Comparison of ENCODE assay signal across 8 cellular contexts in genomic region chr14:34227834-34228662, GRCh38.
A peak's percentile ranks its signal among the peaks of the same experiment; 100 is the strongest.
DNase-seq lines count a peak whose midpoint lies in the region; ATAC-seq, FAIRE-seq and TF ChIP-seq lines count a peak whose summit lies in the region.

No MANE protein-coding gene starts in this region.

- no peak overlapping the region for H3K27ac Mint-ChIP-seq in activated T-helper 1 cell treated with anti-CD3 and anti-CD28 coated beads, Interleukin-12 subunit alpha, Interleukin-12 subunit beta, Interleukin-2, Interleukin-4 antibody, amounts not matched to agents 30 ng/mL and 10 ng/mL and 1 ng/mL, durations not matched to agents 14 hours and 24 hours and 36 hours
- no peak overlapping the region for H3K27ac Mint-ChIP-seq in osteocyte (ENCODE audit: unreplicated experiment)
- no peak overlapping the region for H3K27ac Mint-ChIP-seq in type B pancreatic cell

- DNase-seq in DMS153 (lab: John Stamatoyannopoulos, UW), result peak; percentile 61
- DNase-seq in HTR-8/SVneo (ENCODE audit: insufficient read length, low spot score), result peak; percentile 73
- peak in 2 of 3 donors; percentile 67 to 76 for DNase-seq in Peyer's patch
- peak; percentile 45 for DNase-seq in activated T-helper 1 cell treated with anti-CD3 and anti-CD28 coated beads, Interleukin-12 subunit alpha, Interleukin-12 subunit beta, Interleukin-2, Interleukin-4 antibody, amounts not matched to agents 30 ng/mL and 10 ng/mL and 1 ng/mL, durations not matched to agents 14 hours and 24 hours and 36 hours (ENCODE audit: low spot score)
- peak in 1 of 2 donors; percentile 42 for DNase-seq in foreskin keratinocyte
- DNase-seq in osteocyte (ENCODE audit: extremely low spot score, unreplicated experiment), result no peak
- DNase-seq in type B pancreatic cell (ENCODE audit: extremely low spot score, unreplicated experiment), result peak; percentile 73

- H3K36me3 Mint-ChIP-seq in activated T-helper 1 cell treated with anti-CD3 and anti-CD28 coated beads, Interleukin-12 subunit alpha, Interleukin-12 subunit beta, Interleukin-2, Interleukin-4 antibody, amounts not matched to agents 30 ng/mL and 10 ng/mL and 1 ng/mL, durations not matched to agents 14 hours and 24 hours and 36 hours (ENCODE audit: low read depth), result no peaks in the 10 kb centered on the region
- H3K36me3 Mint-ChIP-seq in osteocyte (ENCODE audit: unreplicated experiment) (no peaks in the 10 kb centered on the region), type B pancreatic cell (no peaks in the 10 kb centered on the region)

- peak overlapping the region; percentile 40 for H3K4me3 Mint-ChIP-seq in activated T-helper 1 cell treated with anti-CD3 and anti-CD28 coated beads, Interleukin-12 subunit alpha, Interleukin-12 subunit beta, Interleukin-2, Interleukin-4 antibody, amounts not matched to agents 30 ng/mL and 10 ng/mL and 1 ng/mL, durations not matched to agents 14 hours and 24 hours and 36 hours
- H3K4me3 Mint-ChIP-seq in osteocyte (ENCODE audit: unreplicated experiment) (peak overlapping the region; percentile 30), type B pancreatic cell (peak overlapping the region; percentile 70)

- H3K27me3 ChIP-seq in Peyer's patch, result no peaks in the 10 kb centered on the region
- no peaks in the 10 kb centered on the region for H3K27me3 ChIP-seq in foreskin keratinocyte

- intact Hi-C loops in activated T-helper 1 cell treated with anti-CD3 and anti-CD28 coated beads, Interleukin-12 subunit alpha, Interleukin-12 subunit beta, Interleukin-2, Interleukin-4 antibody, amounts not matched to agents 30 ng/mL and 10 ng/mL and 1 ng/mL, durations not matched to agents 14 hours and 24 hours and 36 hours (cut with micrococcal nuclease), result loop anchor here (1.0 to 5.0 kb wide), 8 partner anchors 25 to 1652 kb away; no protein-coding TSS in a partner anchor

- ATAC-seq in GM21381 (IDR thresholded peaks at IDR 0.05; ENCODE audit: unreplicated experiment), result peak; percentile 72
- peak; percentile 92 for ATAC-seq in foreskin keratinocyte

- TF ChIP-seq POLR2A in Peyer's patch (IDR thresholded peaks at IDR 0.05), result no peak

- peaks cover 16% of the 10 kb centered on the region for H3K27me3 Mint-ChIP-seq in activated T-helper 1 cell treated with anti-CD3 and anti-CD28 coated beads, Interleukin-12 subunit alpha, Interleukin-12 subunit beta, Interleukin-2, Interleukin-4 antibody, amounts not matched to agents 30 ng/mL and 10 ng/mL and 1 ng/mL, durations not matched to agents 14 hours and 24 hours and 36 hours (ENCODE audit: insufficient read depth)
- H3K27me3 Mint-ChIP-seq in osteocyte (ENCODE audit: unreplicated experiment) (peaks cover 4% of the 10 kb centered on the region), type B pancreatic cell (peaks cover 23% of the 10 kb centered on the region)

- no peaks in the 10 kb centered on the region for H3K9me3 Mint-ChIP-seq in activated T-helper 1 cell treated with anti-CD3 and anti-CD28 coated beads, Interleukin-12 subunit alpha, Interleukin-12 subunit beta, Interleukin-2, Interleukin-4 antibody, amounts not matched to agents 30 ng/mL and 10 ng/mL and 1 ng/mL, durations not matched to agents 14 hours and 24 hours and 36 hours
- H3K9me3 Mint-ChIP-seq in osteocyte (ENCODE audit: unreplicated experiment) (no peaks in the 10 kb centered on the region), type B pancreatic cell (no peaks in the 10 kb centered on the region)

- H3K27ac ChIP-seq in Peyer's patch (peak overlapping the region in 1 of 4 donors; percentile 33), foreskin keratinocyte (no peak overlapping the region)

- TF ChIP-seq CTCF in Peyer's patch (IDR thresholded peaks at IDR 0.05) (peak in 4 of 6 experiments; percentile 58 to 82 (median 80)), foreskin keratinocyte (conservative IDR thresholded peaks at IDR 0.05) (peak; percentile 91), osteocyte (IDR thresholded peaks at IDR 0.05) (peak; percentile 90), type B pancreatic cell (conservative IDR thresholded peaks at IDR 0.05) (peak; percentile 92)

- peak; percentile 48 for FAIRE-seq in HTR-8/SVneo (lab: Jason Lieb, UNC)

- H3K9me3 ChIP-seq in Peyer's patch, result no peaks in the 10 kb centered on the region

- H3K4me1 Mint-ChIP-seq in activated T-helper 1 cell treated with anti-CD3 and anti-CD28 coated beads, Interleukin-12 subunit alpha, Interleukin-12 subunit beta, Interleukin-2, Interleukin-4 antibody, amounts not matched to agents 30 ng/mL and 10 ng/mL and 1 ng/mL, durations not matched to agents 14 hours and 24 hours and 36 hours (ENCODE audit: low read depth), result peaks cover 16% of the 10 kb centered on the region
- peaks cover 6% of the 10 kb centered on the region for H3K4me1 Mint-ChIP-seq in osteocyte (ENCODE audit: unreplicated experiment)
- H3K4me1 Mint-ChIP-seq in type B pancreatic cell (ENCODE audit: unreplicated experiment), result peaks cover 5% of the 10 kb centered on the region

- no peaks in the 10 kb centered on the region for H3K36me3 ChIP-seq in Peyer's patch

- no peaks in the 10 kb centered on the region for H3K4me1 ChIP-seq in Peyer's patch
- peaks cover 5% of the 10 kb centered on the region for H3K4me1 ChIP-seq in foreskin keratinocyte

- no peak overlapping the region for H3K4me3 ChIP-seq in Peyer's patch
